16 cellular contexts compared by ENCODE assay signal in the genomic region with DNA sequence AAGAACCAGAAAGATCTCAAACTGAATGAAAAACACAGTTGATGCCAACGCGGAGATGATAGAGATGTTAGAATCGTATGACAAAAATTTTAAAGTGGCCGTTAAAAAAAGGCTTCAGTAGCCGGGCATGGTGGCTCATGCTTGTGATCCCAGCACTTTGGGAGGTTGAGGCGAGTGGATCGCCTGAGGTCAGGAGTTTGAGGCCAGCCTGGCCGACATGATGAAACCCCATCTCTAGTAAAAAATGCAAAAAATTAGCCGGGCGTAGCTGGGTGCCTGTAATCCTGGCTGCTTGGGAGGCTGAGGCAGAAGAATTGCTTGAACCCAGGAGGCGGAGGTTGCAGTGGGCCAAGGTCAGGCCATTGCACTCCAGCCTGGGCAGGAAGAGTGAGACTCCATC. TPM values are rescaled to one million over a fixed set of nuclear protein-coding genes. Genes with fewer than 3 reads are reported as not detected.
DNase-seq lines count a peak whose midpoint lies in the region; ATAC-seq and TF ChIP-seq lines count a peak whose summit lies in the region.
"Had no signal": no experiment of that assay in that cellular context is flagged by ENCODE, and none has a peak within 500 bp of the region (broad histone marks: within the 10 kb centered on the region; RNA-seq: fewer than 3 reads in every experiment).

No MANE protein-coding gene starts in this region.

- H3K4me1 ChIP-seq in Caco-2 = peaks cover 6% of the 10 kb centered on the region

- H3K4me1 Mint-ChIP-seq in Caco-2 (ENCODE audit: low read depth, unreplicated experiment) = peaks cover 8% of the 10 kb centered on the region
- H3K4me1 Mint-ChIP-seq: CD8-positive, alpha-beta memory T cell had no signal

- H3K36me3 ChIP-seq in Caco-2 (ENCODE audit: control insufficient read depth, insufficient read depth, low read length) = no peaks in the 10 kb centered on the region
- H3K36me3 ChIP-seq: BLaER1 had no signal

- TF ChIP-seq CTCF in Caco-2 (IDR thresholded peaks at IDR 0.05; ENCODE audit: insufficient read depth in 1 of 2, low read depth in 1 of 2, low read length in 1 of 2, severe bottlenecking in 1 of 2, unreplicated experiment in 1 of 2) = no peak
- TF ChIP-seq CTCF in coronary artery (IDR thresholded peaks at IDR 0.05) = no peak

- H3K27me3 Mint-ChIP-seq in Caco-2 (ENCODE audit: insufficient read depth, unreplicated experiment) = no peaks in the 10 kb centered on the region

- H3K27ac Mint-ChIP-seq in Caco-2 (ENCODE audit: unreplicated experiment) = peak overlapping the region; percentile 8
- H3K27ac Mint-ChIP-seq: CD8-positive, alpha-beta memory T cell had no signal

- H3K9me3 ChIP-seq in Caco-2 = no peaks in the 10 kb centered on the region
- H3K9me3 ChIP-seq: BLaER1 had no signal

- H3K27me3 ChIP-seq in Caco-2 (replicated peaks; ENCODE audit: control insufficient read depth, insufficient read depth, low read length) = no peaks in the 10 kb centered on the region

- H3K4me3 ChIP-seq in Caco-2 (ENCODE audit: low read depth, low read length) (no peak overlapping the region), coronary artery (no peak overlapping the region)
- H3K4me3 ChIP-seq: BLaER1 had no signal

- no peak overlapping the region for H3K27ac ChIP-seq in coronary artery
- H3K27ac ChIP-seq: BLaER1 had no signal

- H3K4me3 Mint-ChIP-seq in Caco-2 (ENCODE audit: unreplicated experiment) = no peak overlapping the region
- H3K4me3 Mint-ChIP-seq: CD8-positive, alpha-beta memory T cell had no signal

- POLR2A ChIA-PET in Caco-2 (lab: Charles Lee) = no interaction called here

- DNase-seq in Caco-2 (no peak), coronary artery (ENCODE audit: low spot score) (peak; percentile 28), mesenteric fat pad (ENCODE audit: low spot score) (peak; percentile 47), sciatic nerve (ENCODE audit: low spot score) (peak; percentile 21), amygdala (lab: John Stamatoyannopoulos, UW) (no peak)
- no peak for DNase-seq in activated naive CD4-positive, alpha-beta T cell treated with anti-CD3 and anti-CD28 coated beads, Interleukin-2, amount 50 U/mL, for 16 hours
- DNase-seq: 8988T; AML-193; CD8-positive, alpha-beta memory T cell; DMS53; GF-D8; HCEC 1CT had no signal

- BruUV-seq in Caco-2 (replicated peaks; lab: Mats Ljungman, UMichigan) = no TSS peak

- CTCF ChIA-PET in Caco-2 (lab: Charles Lee) = interaction anchor here (1.2 kb wide), 1 partner anchor 13 kb away, joined by 3 read pairs; no protein-coding TSS in a partner anchor

- no peak for ATAC-seq in sciatic nerve
- no peak for ATAC-seq in HG02938 (IDR thresholded peaks at IDR 0.05; ENCODE audit: unreplicated experiment)

- H3K9me3 Mint-ChIP-seq in Caco-2 (ENCODE audit: unreplicated experiment) = no peaks in the 10 kb centered on the region
- H3K9me3 Mint-ChIP-seq: CD8-positive, alpha-beta memory T cell had no signal

- intact Hi-C loops in Caco-2 (cut with micrococcal nuclease; ENCODE audit: unreplicated experiment) = no loop called here
- intact Hi-C loops in sciatic nerve (cut with DNase I) = no loop called here

- no peaks in the 10 kb centered on the region for H3K36me3 Mint-ChIP-seq in Caco-2 (ENCODE audit: insufficient read depth, unreplicated experiment)

RNA-seq across cellular contexts. Expression of gene ACVRL1, which starts 5.4 kb away (rescaled TPM):
- total RNA-seq in Caco-2 (2022) (0.74 TPM in 1 of 2 replicates, not detected in the other), mesenteric fat pad (85.2 TPM), sciatic nerve (57.6 TPM)
- total RNA-seq: HT-29 had no signal

RNA-seq across cellular contexts. Expression of gene ANKRD33, which starts 14.0 kb away (rescaled TPM):
- total RNA-seq in Caco-2 (2022) = not detected in 2 replicates
- total RNA-seq in mesenteric fat pad = not detected
- 0.76 TPM for total RNA-seq in sciatic nerve
- total RNA-seq: CD8-positive, alpha-beta memory T cell; H4; HT-29 had no signal

RNA-seq across cellular contexts. Expression of gene ACVR1B, which starts 49.6 kb away (rescaled TPM):
- total RNA-seq in Caco-2 (2022) = 92.7 and 112 TPM in 2 replicates
- total RNA-seq in mesenteric fat pad = 40.9 TPM
- 23.9 TPM for total RNA-seq in sciatic nerve

RNA-seq across cellular contexts. Expression of gene FIGNL2, which starts 53.4 kb away (rescaled TPM):
- 3.5 and 3.6 TPM in 2 replicates for total RNA-seq in Caco-2 (2022)
- 1.3 TPM for total RNA-seq in mesenteric fat pad
- 4.0 TPM for total RNA-seq in sciatic nerve
- total RNA-seq: H4, HT-29 had no signal

Comparison
In these comparisons a context has a peak if more than half of its experiments do, and no peak if none do; other contexts are left out.
1. DNase-seq: peak in coronary artery (single experiment), mesenteric fat pad (single experiment) and sciatic nerve (single experiment); none in Caco-2 (0 of 2), amygdala (0 of 56) and activated naive CD4-positive, alpha-beta T cell treated with anti-CD3 and anti-CD28 coated beads, Interleukin-2, amount 50 U/mL, for 16 hours (single experiment).
2. RNA of gene ACVRL1, which starts 5.4 kb away (total RNA-seq): 85.2 TPM in mesenteric fat pad (single experiment) and 57.6 TPM in sciatic nerve (single experiment); 0.74 TPM in Caco-2; every median in the first group is over 10 times any median in the second.